Comparison of ENCODE assay signal across 1 cellular context in genomic region chr21:45015469-45015860, GRCh38.
TF ChIP-seq lines count a peak whose summit lies in the region.

No MANE protein-coding gene starts in this region.

TF ChIP-seq in H1, 55 proteins besides CTCF, POLR2A, EP300 and RAD21:
- TF ChIP-seq HDAC2 (IDR thresholded peaks at IDR 0.05; ENCODE audit: borderline replicate concordance in 1 of 2, low read depth in 2 of 2, low read length in 2 of 2) (no peak), SP2 (IDR thresholded peaks at IDR 0.05; ENCODE audit: low read length) (no peak)
